Comparison of ENCODE assay signal across 35 cellular contexts in genomic region chr9:106684940-106685695, GRCh38.
"Had no signal": no experiment of that assay in that cellular context is flagged by ENCODE, and none has a peak within 500 bp of the region (broad histone marks: within the 10 kb centered on the region; RNA-seq: fewer than 3 reads in every experiment).

No MANE protein-coding gene starts in this region.

- H3K4me1 ChIP-seq: adrenal gland, body of pancreas, foreskin keratinocyte, gastrocnemius medialis had no signal

- H3K9me3 ChIP-seq: adrenal gland, body of pancreas, esophagus muscularis mucosa, gastrocnemius medialis, heart right ventricle had no signal

- H3K4me1 Mint-ChIP-seq: activated CD4-positive, alpha-beta memory T cell treated with anti-CD3 and anti-CD28 coated beads, Interleukin-2, amount 10 ng/mL, durations not matched to agents 7 days and 5 days; activated CD4-positive, alpha-beta T cell treated with anti-CD3 and anti-CD28 coated beads for 36 hours; activated CD4-positive, alpha-beta T cell treated with anti-CD3 and anti-CD28 coated beads, Interleukin-2, amount 10 ng/mL, durations not matched to agents 24 days and 14 days; activated naive CD4-positive, alpha-beta T cell treated with anti-CD3 and anti-CD28 coated beads, Interleukin-2, amount 50 U/mL, for 24 hours; activated naive CD8-positive, alpha-beta T cell treated with anti-CD3 and anti-CD28 coated beads for 36 hours; activated naive CD8-positive, alpha-beta T cell treated with anti-CD3 and anti-CD28 coated beads, Interleukin-2, amount 50 U/mL, for 24 hours; T-helper 17 cell had no signal

- H3K36me3 ChIP-seq: adrenal gland, esophagus muscularis mucosa, gastrocnemius medialis, heart right ventricle, WERI-Rb-1 had no signal

- H3K4me3 Mint-ChIP-seq: activated CD4-positive, alpha-beta memory T cell treated with anti-CD3 and anti-CD28 coated beads, Interleukin-2, amount 10 ng/mL, durations not matched to agents 7 days and 5 days; activated CD4-positive, alpha-beta T cell treated with anti-CD3 and anti-CD28 coated beads for 36 hours; activated CD4-positive, alpha-beta T cell treated with anti-CD3 and anti-CD28 coated beads, Interleukin-2, amount 10 ng/mL, durations not matched to agents 24 days and 14 days; activated naive CD4-positive, alpha-beta T cell treated with anti-CD3 and anti-CD28 coated beads for 36 hours; activated naive CD4-positive, alpha-beta T cell treated with anti-CD3 and anti-CD28 coated beads, Interleukin-2, amount 50 U/mL, for 24 hours; activated naive CD8-positive, alpha-beta T cell treated with anti-CD3 and anti-CD28 coated beads for 36 hours; activated naive CD8-positive, alpha-beta T cell treated with anti-CD3 and anti-CD28 coated beads, Interleukin-2, amount 50 U/mL, for 24 hours; activated T-cell treated with anti-CD3 and anti-CD28 coated beads, Interleukin-2, amount 50 U/mL, for 4 hours; effector memory CD8-positive, alpha-beta T cell; T-helper 17 cell; T-helper 2 cell treated with Interferon-gamma antibody and Interleukin-4, amounts not matched to agents 5 μg/mL and 100 μg/mL, for 36 hours had no signal

- H3K36me3 Mint-ChIP-seq: activated naive CD4-positive, alpha-beta T cell treated with anti-CD3 and anti-CD28 coated beads, Interleukin-2, amount 50 U/mL, for 24 hours; activated naive CD8-positive, alpha-beta T cell treated with anti-CD3 and anti-CD28 coated beads for 36 hours had no signal

- H3K9me3 Mint-ChIP-seq: activated CD4-positive, alpha-beta T cell treated with anti-CD3 and anti-CD28 coated beads, Interleukin-2, amount 10 ng/mL, durations not matched to agents 24 days and 14 days; activated naive CD4-positive, alpha-beta T cell treated with anti-CD3 and anti-CD28 coated beads, Interleukin-2, amount 50 U/mL, for 24 hours; activated naive CD8-positive, alpha-beta T cell treated with anti-CD3 and anti-CD28 coated beads for 36 hours; activated T-helper 2 cell treated with anti-CD3 and anti-CD28 coated beads, Interferon-gamma antibody, Interleukin-2, Interleukin-4, amounts not matched to agents 10 μg/mL and 5 μg/mL and 100 μg/mL, durations not matched to agents 14 hours and 24 hours and 36 hours had no signal

- H3K27ac Mint-ChIP-seq: activated CD4-positive, alpha-beta memory T cell treated with anti-CD3 and anti-CD28 coated beads, Interleukin-2, amount 10 ng/mL, durations not matched to agents 7 days and 5 days; activated CD4-positive, alpha-beta T cell treated with anti-CD3 and anti-CD28 coated beads for 36 hours; activated CD4-positive, alpha-beta T cell treated with anti-CD3 and anti-CD28 coated beads, Interleukin-2, amount 10 ng/mL, durations not matched to agents 24 days and 14 days; activated naive CD4-positive, alpha-beta T cell treated with anti-CD3 and anti-CD28 coated beads for 36 hours; activated naive CD4-positive, alpha-beta T cell treated with anti-CD3 and anti-CD28 coated beads, Interleukin-2, amount 50 U/mL, for 24 hours; activated naive CD8-positive, alpha-beta T cell treated with anti-CD3 and anti-CD28 coated beads for 36 hours; activated naive CD8-positive, alpha-beta T cell treated with anti-CD3 and anti-CD28 coated beads, Interleukin-2, amount 50 U/mL, for 24 hours; activated T-helper 2 cell treated with anti-CD3 and anti-CD28 coated beads, Interferon-gamma antibody, Interleukin-2, Interleukin-4, amounts not matched to agents 10 μg/mL and 5 μg/mL and 100 μg/mL, durations not matched to agents 14 hours and 24 hours and 36 hours; effector memory CD8-positive, alpha-beta T cell; T-helper 17 cell; T-helper 2 cell treated with Interferon-gamma antibody and Interleukin-4, amounts not matched to agents 5 μg/mL and 100 μg/mL, for 36 hours had no signal

- H3K27ac ChIP-seq: adrenal gland, body of pancreas, esophagus muscularis mucosa, foreskin keratinocyte, gastrocnemius medialis, heart right ventricle, WERI-Rb-1 had no signal

- DNase-seq: activated CD4-positive, alpha-beta memory T cell treated with anti-CD3 and anti-CD28 coated beads, Interleukin-2, amount 10 ng/mL, durations not matched to agents 7 days and 5 days; activated CD4-positive, alpha-beta T cell treated with anti-CD3 and anti-CD28 coated beads for 36 hours; activated CD4-positive, alpha-beta T cell treated with anti-CD3 and anti-CD28 coated beads, Interleukin-2, amount 10 ng/mL, durations not matched to agents 24 days and 14 days; activated CD4-positive, alpha-beta T cell treated with anti-CD3 and anti-CD28 coated beads, Interleukin-2, amount 50 U/mL, for 4 hours; activated CD4-positive, CD25-positive, alpha-beta regulatory T cell; activated CD4-positive, CD25-positive, alpha-beta regulatory T cell treated with anti-CD3 and anti-CD28 coated beads, Interleukin-2, amount 50 U/mL, for 72 hours; activated CD8-positive, alpha-beta memory T cell treated with anti-CD3 and anti-CD28 coated beads, Interleukin-2, amount 50 U/mL, for 48 hours; activated effector memory CD4-positive, alpha-beta T cell treated with anti-CD3 and anti-CD28 coated beads, Interleukin-2, amount 50 U/mL, for 16 hours; activated naive CD4-positive, alpha-beta T cell treated with anti-CD3 and anti-CD28 coated beads for 36 hours; activated naive CD8-positive, alpha-beta T cell treated with anti-CD3 and anti-CD28 coated beads for 36 hours; activated naive CD8-positive, alpha-beta T cell treated with anti-CD3 and anti-CD28 coated beads, Interleukin-2, amount 50 U/mL, for 24 hours; activated T-cell treated with anti-CD3 and anti-CD28 coated beads for 4 hours; activated T-cell treated with anti-CD3 and anti-CD28 coated beads, Interleukin-2, amount 50 U/mL, for 4 hours; adrenal gland; amygdala; aorta; body of pancreas; caudate nucleus; cortex of kidney; dermis blood vessel endothelial cell; effector CD4-positive, alpha-beta T cell; effector memory CD8-positive, alpha-beta T cell; erythroblast; foreskin keratinocyte; gastrocnemius medialis; heart right ventricle; T-helper 1 cell; T-helper 17 cell; T1000; WERI-Rb-1 had no signal

- ATAC-seq: activated CD4-positive, alpha-beta T cell treated with anti-CD3 and anti-CD28 coated beads for 36 hours; activated naive CD8-positive, alpha-beta T cell treated with anti-CD3 and anti-CD28 coated beads, Interleukin-2, amount 50 U/mL, for 24 hours; activated T-cell treated with anti-CD3 and anti-CD28 coated beads, Interleukin-2, amount 50 U/mL, for 4 hours; body of pancreas; effector memory CD8-positive, alpha-beta T cell; foreskin keratinocyte; gastrocnemius medialis; heart right ventricle; T-helper 17 cell had no signal

- H3K27me3 ChIP-seq: adrenal gland, body of pancreas, esophagus muscularis mucosa, foreskin keratinocyte, gastrocnemius medialis, heart right ventricle had no signal

- H3K27me3 Mint-ChIP-seq: activated CD4-positive, alpha-beta memory T cell treated with anti-CD3 and anti-CD28 coated beads, Interleukin-2, amount 10 ng/mL, durations not matched to agents 7 days and 5 days; activated CD4-positive, alpha-beta T cell treated with anti-CD3 and anti-CD28 coated beads for 36 hours; activated CD4-positive, alpha-beta T cell treated with anti-CD3 and anti-CD28 coated beads, Interleukin-2, amount 10 ng/mL, durations not matched to agents 24 days and 14 days; activated naive CD4-positive, alpha-beta T cell treated with anti-CD3 and anti-CD28 coated beads, Interleukin-2, amount 50 U/mL, for 24 hours; effector memory CD8-positive, alpha-beta T cell; T-helper 17 cell had no signal

- FAIRE-seq: colon had no signal

- H3K4me3 ChIP-seq: adrenal gland, body of pancreas, esophagus muscularis mucosa, gastrocnemius medialis, heart right ventricle had no signal
